8 cellular contexts compared by ENCODE assay signal in the genomic region with DNA sequence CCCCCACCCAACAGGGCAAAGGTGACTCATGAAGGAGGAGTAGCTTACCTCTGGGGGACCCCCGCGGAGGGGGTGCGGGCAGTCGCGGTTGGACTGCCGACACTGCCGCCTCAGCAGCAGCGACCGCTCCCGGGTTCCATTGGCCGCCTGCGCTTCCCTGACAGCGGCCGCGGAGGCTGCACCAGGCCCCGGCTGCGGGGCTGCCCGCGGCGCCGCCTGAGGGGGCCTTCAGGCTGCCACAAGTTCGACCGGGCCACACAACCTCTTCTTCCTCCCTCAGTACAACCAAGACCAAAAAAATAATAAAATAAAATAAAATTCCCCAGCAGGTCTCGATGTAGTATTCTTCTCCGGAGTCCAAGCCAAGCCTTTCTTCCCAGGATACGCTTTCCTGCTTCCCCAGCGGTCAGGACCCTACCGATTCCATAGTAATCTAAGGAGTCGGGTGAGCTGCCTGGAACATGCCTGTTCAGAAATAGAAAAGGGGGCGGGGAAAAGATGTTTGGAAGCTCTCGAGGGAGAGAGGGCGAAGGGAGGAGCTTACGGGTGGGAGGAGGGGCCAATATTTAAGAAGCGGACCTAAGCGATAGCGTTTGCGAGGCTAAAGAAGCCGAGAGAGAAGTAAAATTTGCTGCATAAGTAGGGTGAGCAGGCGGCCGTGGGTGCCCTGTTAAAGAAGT. TPM values are rescaled to one million over a fixed set of nuclear protein-coding genes. Genes with fewer than 3 reads are reported as not detected.
DNase-seq lines count a peak whose midpoint lies in the region; ATAC-seq and TF ChIP-seq lines count a peak whose summit lies in the region.

TSS of gene PI4KB (minus strand) at position 194 of the 680 bp plus-strand sequence. CDS start 10,935 bp downstream, outside the sequence.

- peak within 1 kb of the TSS; percentile 99 for H3K4me2 ChIP-seq in mammary epithelial cell (ENCODE audit: insufficient read depth, low read depth, low read length)
- peak within 1 kb of the TSS; percentile 96 for H3K4me2 ChIP-seq in skeletal muscle satellite cell (ENCODE audit: low read length)

- 1% methylated on average over 31 of the region's 40 CpGs for WGBS in mammary epithelial cell (ENCODE audit: low coverage, missing lambda C conversion rate)

- in situ Hi-C loops in mammary epithelial cell (cut with MboI; ENCODE audit: low sequenced_read_pairs in 2 of 2): no loop called here

- TF ChIP-seq CTCF in WI38 (IDR thresholded peaks at IDR 0.05; ENCODE audit: low read depth, low read length) (no peak), mammary epithelial cell (conservative IDR thresholded peaks at IDR 0.05 in 1 of 2, IDR thresholded peaks at IDR 0.05 in 1 of 2; ENCODE audit: extremely low read depth in 1 of 2, insufficient read depth in 1 of 2, low read depth in 1 of 2, low read length in 2 of 2) (no peak)

- ATAC-seq in GM18867 (IDR thresholded peaks at IDR 0.05; ENCODE audit: unreplicated experiment) (peak; percentile 80), HG03139 (IDR thresholded peaks at IDR 0.05; ENCODE audit: unreplicated experiment) (peak; percentile 62)

- H3K36me3 ChIP-seq in mammary epithelial cell (ENCODE audit: insufficient read depth, low read length): peaks cover 5% of the 10 kb centered on the region
- H3K36me3 ChIP-seq in skeletal muscle satellite cell (ENCODE audit: insufficient read depth, low read length): peaks cover 14% of the 10 kb centered on the region

- dilution Hi-C loops in mammary epithelial cell (cut with HindIII; ENCODE audit: low sequenced_read_pairs): loop anchor here (10.0 kb wide), 1 partner anchor 53 kb away; no protein-coding TSS in a partner anchor

- DNase-seq in 8988T (peak; percentile 73), NCI-H226 (peak; percentile 93), mammary epithelial cell (peak; percentile 97)

- BruUV-seq in mammary epithelial cell (replicated peaks; lab: Mats Ljungman, UMichigan): no TSS peak

- H3K9ac ChIP-seq in mammary epithelial cell (ENCODE audit: insufficient read depth, low read length) (peak within 1 kb of the TSS; percentile 92), skeletal muscle satellite cell (ENCODE audit: low read depth, low read length) (peak within 1 kb of the TSS; percentile 99)

- no peaks in the 10 kb centered on the region for H4K20me1 ChIP-seq in mammary epithelial cell (ENCODE audit: insufficient read depth, low read length)

- H3K27me3 ChIP-seq in mammary epithelial cell (ENCODE audit: insufficient read depth, low read length) (no peaks in the 10 kb centered on the region), skeletal muscle satellite cell (ENCODE audit: control insufficient read depth, insufficient read depth, low read length) (no peaks in the 10 kb centered on the region)

- peak within 1 kb of the TSS; percentile 93 for H2AFZ ChIP-seq in mammary epithelial cell (ENCODE audit: low read depth, low read length)

- H3K4me1 ChIP-seq in mammary epithelial cell (ENCODE audit: insufficient read depth, low read length) (peaks cover 15% of the 10 kb centered on the region), skeletal muscle satellite cell (ENCODE audit: control insufficient read depth, insufficient read depth, low read length) (peaks cover 25% of the 10 kb centered on the region)

- intact Hi-C loops in mammary epithelial cell (cut with micrococcal nuclease): loop anchor here (1.0 to 5.0 kb wide), 3 partner anchors 16 to 130 kb away; partner anchors contain the start of genes PIP5K1A and ZNF687

- peak within 1 kb of the TSS; percentile 62 for H3K4me3 ChIP-seq in WI38 (ENCODE audit: low read depth, low read length)
- H3K4me3 ChIP-seq in mammary epithelial cell (replicated peaks in 1 of 3; ENCODE audit: insufficient read depth in 1 of 3, low read depth in 2 of 3, low read length in 3 of 3): peak within 1 kb of the TSS; percentile 75 to 83 (median 79)
- peak within 1 kb of the TSS; percentile 85 for H3K4me3 ChIP-seq in iPS-18c (ENCODE audit: insufficient read depth, low read depth, low read length)
- peak within 1 kb of the TSS; percentile 77 for H3K4me3 ChIP-seq in skeletal muscle satellite cell (ENCODE audit: low read length)

- CTCF ChIA-PET in mammary epithelial cell (lab: Charles Lee; ENCODE audit: low non-redundant PET): interaction anchor here (0.6 to 1.2 kb wide), 3 partner anchors 13 to 281 kb away, joined by 3 to 15 read pairs (median 14); no protein-coding TSS in a partner anchor

- H3K27ac ChIP-seq in mammary epithelial cell (ENCODE audit: insufficient read depth, low read depth, low read length): peak within 1 kb of the TSS; percentile 93

- H3K79me2 ChIP-seq in mammary epithelial cell (ENCODE audit: insufficient read depth, low read length): peaks cover 39% of the 10 kb centered on the region

- H3K9me3 ChIP-seq in mammary epithelial cell (replicated peaks; ENCODE audit: insufficient read depth, low read length): no peaks in the 10 kb centered on the region
- H3K9me3 ChIP-seq in iPS-18c (ENCODE audit: control insufficient read depth, insufficient read depth, low read length): no peaks in the 10 kb centered on the region
- H3K9me3 ChIP-seq in skeletal muscle satellite cell (replicated peaks; ENCODE audit: low read length): no peaks in the 10 kb centered on the region

RNA-seq across cellular contexts. Expression of gene PI4KB, which starts in this region (rescaled TPM):
- 10 to 100 TPM; 46.7 to 58.3 TPM for total RNA-seq in mammary epithelial cell
- 57.9 TPM for polyA plus RNA-seq in mammary epithelial cell
- 135 TPM for polyA minus RNA-seq in mammary epithelial cell
- 38.3 and 43.2 TPM in 2 replicates for total RNA-seq in skeletal muscle satellite cell (2012; rRNA removed)

Comparison
In these comparisons a context has a peak if more than half of its experiments do, and no peak if none do; other contexts are left out.
1. Peak in every context shown above with its lines: DNase-seq, ATAC-seq, H3K4me3 ChIP-seq and H3K27ac ChIP-seq.